Comparison of ENCODE assay signal across 25 cellular contexts in the genomic region with DNA sequence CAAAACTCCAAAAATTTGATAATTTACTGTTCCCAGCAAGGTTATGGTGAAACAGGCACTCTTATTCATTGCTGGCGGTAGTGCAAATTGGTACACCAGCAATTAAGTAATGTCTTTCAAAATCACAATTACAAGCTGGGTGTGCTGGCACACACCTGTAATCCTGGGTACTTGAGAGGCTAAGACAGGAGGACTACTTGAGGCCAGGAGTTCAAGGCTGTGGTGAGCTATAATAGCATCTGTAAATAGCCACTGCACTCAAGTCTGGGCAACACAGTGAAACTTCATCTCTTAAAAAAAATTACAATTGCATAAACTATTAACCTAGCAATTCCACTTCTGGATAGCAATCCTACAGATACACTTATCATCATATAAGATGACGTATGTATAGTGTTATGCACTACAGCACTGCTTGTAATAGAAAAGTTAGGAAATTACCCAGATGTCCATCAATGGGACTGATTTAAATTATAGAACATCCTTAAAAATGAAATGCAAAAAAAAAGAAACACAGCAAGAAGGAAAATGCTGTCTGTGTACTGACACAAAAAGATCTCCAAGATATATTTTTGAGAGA.
"Had no signal": no experiment of that assay in that cellular context is flagged by ENCODE, and none has a peak within 500 bp of the region (broad histone marks: within the 10 kb centered on the region; RNA-seq: fewer than 3 reads in every experiment).

No MANE protein-coding gene starts in this region.

- H3K36me3 ChIP-seq: cardiac muscle cell, neural progenitor cell, uterus had no signal

- DNase-seq: activated CD4-positive, alpha-beta T cell treated with anti-CD3 and anti-CD28 coated beads, Interleukin-2, amount 10 ng/mL, durations not matched to agents 7 days and 5 days; activated CD4-positive, CD25-positive, alpha-beta regulatory T cell treated with anti-CD3 and anti-CD28 coated beads, Interleukin-2, amount 50 U/mL, for 72 hours; activated CD8-positive, alpha-beta memory T cell treated with anti-CD3 and anti-CD28 coated beads, Interleukin-2, amount 10 ng/mL, durations not matched to agents 7 days and 5 days; activated CD8-positive, alpha-beta T cell treated with anti-CD3 and anti-CD28 coated beads for 36 hours; activated effector memory CD4-positive, alpha-beta T cell treated with anti-CD3 and anti-CD28 coated beads, Interleukin-2, amount 50 U/mL, for 16 hours; activated naive CD4-positive, alpha-beta T cell treated with anti-CD3 and anti-CD28 coated beads, Interleukin-2, amount 10 ng/mL, durations not matched to agents 7 days and 5 days; activated T-cell treated with anti-CD3 and anti-CD28 coated beads for 4 hours; effector CD4-positive, alpha-beta T cell; erythroblast; foreskin fibroblast; heart right ventricle; naive thymus-derived CD4-positive, alpha-beta T cell; posterior cingulate gyrus; sigmoid colon; stimulated activated CD4-positive, alpha-beta T cell treated with anti-CD3 and anti-CD28 coated beads, Interleukin-15, amount 100 ng/mL, for 24 hours; stimulated activated CD8-positive, alpha-beta memory T cell treated with anti-CD3 and anti-CD28 coated beads, Interleukin-4, amount 100 ng/mL, for 48 hours; stimulated activated naive B cell treated with anti-CD40 and anti-IgM and Interleukin-4, amounts not matched to agents 10 μg/mL and 1 μg/mL and 100 μg/mL, for 72 hours; transverse colon; uterus; WERI-Rb-1 had no signal

- ATAC-seq: activated CD8-positive, alpha-beta memory T cell treated with anti-CD3 and anti-CD28 coated beads, Interleukin-2, amount 10 ng/mL, durations not matched to agents 7 days and 5 days; activated CD8-positive, alpha-beta T cell treated with anti-CD3 and anti-CD28 coated beads for 36 hours; heart right ventricle; naive thymus-derived CD4-positive, alpha-beta T cell; stimulated activated naive B cell treated with anti-CD40 and anti-IgM and Interleukin-4, amounts not matched to agents 10 μg/mL and 1 μg/mL and 100 μg/mL, for 72 hours had no signal

- H3K27ac ChIP-seq: cardiac muscle cell, heart right ventricle, neural progenitor cell, sigmoid colon, transverse colon, uterus, WERI-Rb-1 had no signal

- H3K27ac Mint-ChIP-seq: activated CD4-positive, alpha-beta T cell treated with anti-CD3 and anti-CD28 coated beads, Interleukin-2, amount 10 ng/mL, durations not matched to agents 7 days and 5 days; activated CD8-positive, alpha-beta memory T cell treated with anti-CD3 and anti-CD28 coated beads, Interleukin-2, amount 10 ng/mL, durations not matched to agents 7 days and 5 days; activated CD8-positive, alpha-beta T cell treated with anti-CD3 and anti-CD28 coated beads for 36 hours; activated naive CD4-positive, alpha-beta T cell treated with anti-CD3 and anti-CD28 coated beads, Interleukin-2, amount 10 ng/mL, durations not matched to agents 7 days and 5 days; dendritic cell treated with granulocyte-macrophage colony-stimulating factor and Interleukin-4, amounts not matched to agents 40 ng/mL and 50 ng/mL, for 4 days; neural progenitor cell; stimulated activated naive B cell treated with anti-CD40 and anti-IgM and Interleukin-4, amounts not matched to agents 10 μg/mL and 1 μg/mL and 100 μg/mL, for 72 hours had no signal

- H3K4me3 ChIP-seq: cardiac muscle cell, heart right ventricle, lung, neural progenitor cell, sigmoid colon, smooth muscle cell, transverse colon, uterus had no signal

- H3K9me3 Mint-ChIP-seq: activated CD4-positive, alpha-beta T cell treated with anti-CD3 and anti-CD28 coated beads, Interleukin-2, amount 10 ng/mL, durations not matched to agents 7 days and 5 days; activated CD8-positive, alpha-beta T cell treated with anti-CD3 and anti-CD28 coated beads for 36 hours; activated naive CD4-positive, alpha-beta T cell treated with anti-CD3 and anti-CD28 coated beads, Interleukin-2, amount 10 ng/mL, durations not matched to agents 7 days and 5 days; dendritic cell treated with granulocyte-macrophage colony-stimulating factor and Interleukin-4, amounts not matched to agents 40 ng/mL and 50 ng/mL, for 4 days; stimulated activated naive B cell treated with anti-CD40 and anti-IgM and Interleukin-4, amounts not matched to agents 10 μg/mL and 1 μg/mL and 100 μg/mL, for 72 hours had no signal

- H3K27me3 Mint-ChIP-seq: activated CD4-positive, alpha-beta T cell treated with anti-CD3 and anti-CD28 coated beads, Interleukin-2, amount 10 ng/mL, durations not matched to agents 7 days and 5 days; activated CD8-positive, alpha-beta memory T cell treated with anti-CD3 and anti-CD28 coated beads, Interleukin-2, amount 10 ng/mL, durations not matched to agents 7 days and 5 days; activated CD8-positive, alpha-beta T cell treated with anti-CD3 and anti-CD28 coated beads for 36 hours; activated naive CD4-positive, alpha-beta T cell treated with anti-CD3 and anti-CD28 coated beads, Interleukin-2, amount 10 ng/mL, durations not matched to agents 7 days and 5 days; dendritic cell treated with granulocyte-macrophage colony-stimulating factor and Interleukin-4, amounts not matched to agents 40 ng/mL and 50 ng/mL, for 4 days; naive thymus-derived CD4-positive, alpha-beta T cell; stimulated activated naive B cell treated with anti-CD40 and anti-IgM and Interleukin-4, amounts not matched to agents 10 μg/mL and 1 μg/mL and 100 μg/mL, for 72 hours had no signal

- H3K4me1 Mint-ChIP-seq: activated CD4-positive, alpha-beta T cell treated with anti-CD3 and anti-CD28 coated beads, Interleukin-2, amount 10 ng/mL, durations not matched to agents 7 days and 5 days; activated CD8-positive, alpha-beta memory T cell treated with anti-CD3 and anti-CD28 coated beads, Interleukin-2, amount 10 ng/mL, durations not matched to agents 7 days and 5 days; activated naive CD4-positive, alpha-beta T cell treated with anti-CD3 and anti-CD28 coated beads, Interleukin-2, amount 10 ng/mL, durations not matched to agents 7 days and 5 days had no signal

- H3K9me3 ChIP-seq: sigmoid colon, transverse colon, uterus had no signal

- H3K4me3 Mint-ChIP-seq: activated CD4-positive, alpha-beta T cell treated with anti-CD3 and anti-CD28 coated beads, Interleukin-2, amount 10 ng/mL, durations not matched to agents 7 days and 5 days; activated CD8-positive, alpha-beta memory T cell treated with anti-CD3 and anti-CD28 coated beads, Interleukin-2, amount 10 ng/mL, durations not matched to agents 7 days and 5 days; activated CD8-positive, alpha-beta T cell treated with anti-CD3 and anti-CD28 coated beads for 36 hours; activated naive CD4-positive, alpha-beta T cell treated with anti-CD3 and anti-CD28 coated beads, Interleukin-2, amount 10 ng/mL, durations not matched to agents 7 days and 5 days; dendritic cell treated with granulocyte-macrophage colony-stimulating factor and Interleukin-4, amounts not matched to agents 40 ng/mL and 50 ng/mL, for 4 days; naive thymus-derived CD4-positive, alpha-beta T cell; neural progenitor cell; stimulated activated naive B cell treated with anti-CD40 and anti-IgM and Interleukin-4, amounts not matched to agents 10 μg/mL and 1 μg/mL and 100 μg/mL, for 72 hours had no signal

- H3K27me3 ChIP-seq: cardiac muscle cell, heart right ventricle, neural progenitor cell, sigmoid colon, transverse colon, uterus had no signal

- H3K4me1 ChIP-seq: uterus had no signal
